In the genomic region with DNA sequence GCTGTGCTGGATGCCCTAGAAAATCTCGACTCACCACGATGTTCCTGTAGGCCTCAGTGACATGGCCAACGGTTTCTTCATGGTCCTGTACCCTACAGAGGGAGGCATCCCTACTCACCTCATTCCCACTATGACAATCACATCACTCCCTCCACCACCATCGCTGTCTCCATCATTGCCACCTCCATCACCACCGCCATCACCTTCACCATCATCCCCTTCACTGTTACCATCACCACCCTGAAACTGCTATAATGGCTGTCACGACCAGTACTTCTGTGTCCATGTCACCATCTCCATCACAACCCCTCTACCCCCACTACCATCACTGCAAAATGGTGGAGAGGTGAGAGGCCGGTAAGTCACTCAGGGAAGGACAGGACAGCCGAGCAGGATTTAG, we compare ENCODE assay signal across 17 cellular contexts. TPM values are rescaled to one million over a fixed set of nuclear protein-coding genes. Genes with fewer than 3 reads are reported as not detected.
A peak's percentile ranks its signal among the peaks of the same experiment; 100 is the strongest.
DNase-seq lines count a peak whose midpoint lies in the region; ATAC-seq, FAIRE-seq and TF ChIP-seq lines count a peak whose summit lies in the region.
"Had no signal": no experiment of that assay in that cellular context is flagged by ENCODE, and none has a peak within 500 bp of the region (broad histone marks: within the 10 kb centered on the region; RNA-seq: fewer than 3 reads in every experiment).

No MANE protein-coding gene starts in this region.

- H3K9me3 Mint-ChIP-seq in activated CD8-positive, alpha-beta T cell treated with anti-CD3 and anti-CD28 coated beads for 36 hours: no peaks in the 10 kb centered on the region
- H3K9me3 Mint-ChIP-seq: H9 had no signal

- H3K9ac ChIP-seq in BLaER1: no peak overlapping the region

- no peak overlapping the region for H3K4me3 Mint-ChIP-seq in activated CD8-positive, alpha-beta T cell treated with anti-CD3 and anti-CD28 coated beads for 36 hours
- H3K4me3 Mint-ChIP-seq: H9 had no signal

- H3K4me1 ChIP-seq in BLaER1 (peaks cover 34% of the 10 kb centered on the region), right atrium auricular region (peaks cover 0 to 33% of the 10 kb centered on the region in 2 donors), psoas muscle (peaks cover 13% of the 10 kb centered on the region)
- H3K4me1 ChIP-seq: A549, Caco-2 had no signal

- no peak overlapping the region for H3K27ac Mint-ChIP-seq in activated CD8-positive, alpha-beta T cell treated with anti-CD3 and anti-CD28 coated beads for 36 hours
- H3K27ac Mint-ChIP-seq: H9 had no signal

- H3K27me3 ChIP-seq in BLaER1 (no peaks in the 10 kb centered on the region), right atrium auricular region (no peaks in the 10 kb centered on the region), psoas muscle (ENCODE audit: insufficient read depth in 3 of 3, low read length in 2 of 3) (no peaks in the 10 kb centered on the region)

- no peak for TF ChIP-seq CTCF in VCaP (conservative IDR thresholded peaks at IDR 0.05)
- no peak for TF ChIP-seq CTCF in right atrium auricular region (IDR thresholded peaks at IDR 0.05)
- no peak for TF ChIP-seq CTCF in psoas muscle (IDR thresholded peaks at IDR 0.05)
- no peak for TF ChIP-seq CTCF in activated CD8-positive, alpha-beta T cell treated with anti-CD3 and anti-CD28 coated beads for 36 hours (IDR thresholded peaks at IDR 0.05)

- H3K4me2 ChIP-seq in BLaER1: 0 out of 2 replicates have a peak overlapping the region, but pooled peaks have one; percentile 24
- H3K4me2 ChIP-seq: A549 had no signal

- H3K36me3 ChIP-seq in BLaER1 (no peaks in the 10 kb centered on the region), right atrium auricular region (no peaks in the 10 kb centered on the region), psoas muscle (ENCODE audit: insufficient read depth in 1 of 2, low read depth in 1 of 2) (no peaks in the 10 kb centered on the region)

- CTCF ChIA-PET in activated CD8-positive, alpha-beta T cell treated with anti-CD3 and anti-CD28 coated beads for 36 hours (lab: Charles Lee): no interaction called here

- 79 to 83% (median 82%) methylated on average over 8 of the region's 8 CpGs for WGBS in psoas muscle, 3 donors

- ATAC-seq in psoas muscle (no peak), HG02840 (IDR thresholded peaks at IDR 0.05; ENCODE audit: low FRiP score, unreplicated experiment) (no peak)
- no peak for ATAC-seq in activated CD8-positive, alpha-beta T cell treated with anti-CD3 and anti-CD28 coated beads for 36 hours
- ATAC-seq: A549 had no signal

- no peaks in the 10 kb centered on the region for H4K20me1 ChIP-seq in BLaER1

- H3K27ac ChIP-seq in BLaER1: no peak overlapping the region
- peak overlapping the region; percentile 37; the same call in 1 of the 2 replicates for H3K27ac ChIP-seq in VCaP
- peak overlapping the region; percentile 71 to 80 for H3K27ac ChIP-seq in right atrium auricular region
- H3K27ac ChIP-seq in psoas muscle: peak overlapping the region; percentile 30
- H3K27ac ChIP-seq: A549, C4-2B had no signal

- no peaks in the 10 kb centered on the region for H3K36me3 Mint-ChIP-seq in activated CD8-positive, alpha-beta T cell treated with anti-CD3 and anti-CD28 coated beads for 36 hours (ENCODE audit: low read depth)

- H3K4me3 ChIP-seq in BLaER1 (no peak overlapping the region), right atrium auricular region (no peak overlapping the region), psoas muscle (no peak overlapping the region)
- H3K4me3 ChIP-seq: A549 had no signal

- DNase-seq in right atrium auricular region (ENCODE audit: low spot score) (no peak), psoas muscle (no peak), HTR-8/SVneo (ENCODE audit: insufficient read length, low spot score) (no peak), ureter (ENCODE audit: low spot score) (no peak)
- no peak for DNase-seq in activated CD8-positive, alpha-beta T cell treated with anti-CD3 and anti-CD28 coated beads for 36 hours
- DNase-seq: Caco-2, DMS153, H9, NCI-H1930, NCI-H446, NCI-H69, SIG-M5 had no signal

- intact Hi-C loops in psoas muscle (cut with DNase I): no loop called here
- intact Hi-C loops in activated CD8-positive, alpha-beta T cell treated with anti-CD3 and anti-CD28 coated beads for 36 hours (cut with micrococcal nuclease): no loop called here

- no peaks in the 10 kb centered on the region for H3K9me3 ChIP-seq in BLaER1
- no peaks in the 10 kb centered on the region for H3K9me3 ChIP-seq in right atrium auricular region
- H3K9me3 ChIP-seq in psoas muscle: no peaks in the 10 kb centered on the region
- H3K9me3 ChIP-seq: A549, Caco-2 had no signal

- POLR2A ChIA-PET in activated CD8-positive, alpha-beta T cell treated with anti-CD3 and anti-CD28 coated beads for 36 hours (lab: Charles Lee): no interaction called here

- no peaks in the 10 kb centered on the region for H3K27me3 Mint-ChIP-seq in activated CD8-positive, alpha-beta T cell treated with anti-CD3 and anti-CD28 coated beads for 36 hours

- no peaks in the 10 kb centered on the region for H3K4me1 Mint-ChIP-seq in activated CD8-positive, alpha-beta T cell treated with anti-CD3 and anti-CD28 coated beads for 36 hours (ENCODE audit: low read depth)

- no peak for FAIRE-seq in HTR-8/SVneo (lab: Jason Lieb, UNC)
- FAIRE-seq: A549 had no signal

RNA-seq across cellular contexts. Expression of gene MRPS18A, which starts 29.8 kb away (rescaled TPM):
- total RNA-seq in right atrium auricular region: 10 to 100 TPM; 40.4 to 42.7 TPM
- 100 to 1,000 TPM in 2 of 4 donors, 10 to 100 TPM in 2; 64.1 to 152 (median 103) TPM for total RNA-seq in psoas muscle
- 100 to 1,000 TPM; 106 to 151 (median 148) TPM for polyA plus RNA-seq in psoas muscle
- 41.8 TPM for total RNA-seq in ureter
- total RNA-seq in activated CD8-positive, alpha-beta T cell treated with anti-CD3 and anti-CD28 coated beads for 36 hours: 10 to 100 TPM; 45.4 to 52.9 TPM

RNA-seq across cellular contexts. Expression of gene VEGFA, which starts 52.6 kb away (rescaled TPM):
- 100 to 1,000 TPM; 102 to 132 TPM for total RNA-seq in right atrium auricular region
- total RNA-seq in psoas muscle: 100 to 1,000 TPM; 132 to 345 (median 208) TPM
- 100 to 1,000 TPM in 1 of 3 donors, 10 to 100 TPM in 2; 78.1 to 125 (median 88.3) TPM for polyA plus RNA-seq in psoas muscle
- 261 TPM for total RNA-seq in ureter
- total RNA-seq in activated CD8-positive, alpha-beta T cell treated with anti-CD3 and anti-CD28 coated beads for 36 hours: 100 to 1,000 TPM in 1 of 2 experiments, 10 to 100 TPM in 1; 93.7 to 104 TPM
